Comparison of ENCODE assay signal across 17 cellular contexts in genomic region chr15:95770191-95770590, GRCh38.
DNase-seq lines count a peak whose midpoint lies in the region; ATAC-seq and TF ChIP-seq lines count a peak whose summit lies in the region.
"Had no signal": no experiment of that assay in that cellular context is flagged by ENCODE, and none has a peak within 500 bp of the region (broad histone marks: within the 10 kb centered on the region; RNA-seq: fewer than 3 reads in every experiment).

No MANE protein-coding gene starts in this region.

- H3K4me2 ChIP-seq in GM23338: no peak overlapping the region

- H3K9me2 ChIP-seq in GM23338 (ENCODE audit: insufficient read depth): no peaks in the 10 kb centered on the region

- no peaks in the 10 kb centered on the region for H3K27me3 ChIP-seq in GM23338 (ENCODE audit: insufficient read depth)
- H3K27me3 ChIP-seq: body of pancreas, left lung, right lobe of liver had no signal

- H3K27ac ChIP-seq in GM23338 (ENCODE audit: low read depth): no peak overlapping the region
- H3K27ac ChIP-seq: body of pancreas, left lung, right lobe of liver had no signal

- H3F3A ChIP-seq in GM23338 (replicated peaks; ENCODE audit: low read depth): no peaks in the 10 kb centered on the region

- H3K4me3 ChIP-seq in GM23338: no peak overlapping the region
- no peak overlapping the region for H3K4me3 ChIP-seq in epithelial cell of esophagus (ENCODE audit: low read length)
- H3K4me3 ChIP-seq in retinal pigment epithelial cell (ENCODE audit: low read length): no peak overlapping the region
- H3K4me3 ChIP-seq: body of pancreas, left lung, right lobe of liver had no signal

- H3K27me3 Mint-ChIP-seq in GM23338 (ENCODE audit: insufficient read depth, low read depth, poor library complexity): no peaks in the 10 kb centered on the region
- H3K27me3 Mint-ChIP-seq: activated CD4-positive, alpha-beta memory T cell treated with anti-CD3 and anti-CD28 coated beads, Interleukin-2, amount 10 ng/mL, durations not matched to agents 7 days and 5 days; activated T-helper 17 cell treated with anti-CD3 and anti-CD28 coated beads, Interleukin-2, amount 50 U/mL, for 72 hours; IgD-negative memory B cell had no signal

- peaks cover 9% of the 10 kb centered on the region for H3K4me1 Mint-ChIP-seq in GM23338
- H3K4me1 Mint-ChIP-seq: activated CD4-positive, alpha-beta memory T cell treated with anti-CD3 and anti-CD28 coated beads, Interleukin-2, amount 10 ng/mL, durations not matched to agents 7 days and 5 days; activated T-helper 17 cell treated with anti-CD3 and anti-CD28 coated beads, Interleukin-2, amount 50 U/mL, for 72 hours; IgD-negative memory B cell; nephron had no signal

- no peak overlapping the region for H3K4me3 Mint-ChIP-seq in GM23338
- H3K4me3 Mint-ChIP-seq: activated CD4-positive, alpha-beta memory T cell treated with anti-CD3 and anti-CD28 coated beads, Interleukin-2, amount 10 ng/mL, durations not matched to agents 7 days and 5 days; activated T-helper 17 cell treated with anti-CD3 and anti-CD28 coated beads, Interleukin-2, amount 50 U/mL, for 72 hours; IgD-negative memory B cell; nephron had no signal

- no peaks in the 10 kb centered on the region for H3K36me3 Mint-ChIP-seq in GM23338 (ENCODE audit: low read depth)
- H3K36me3 Mint-ChIP-seq: IgD-negative memory B cell had no signal

- H2AFZ ChIP-seq in GM23338: no peak overlapping the region

- peaks cover 10% of the 10 kb centered on the region; the same call in 1 of the 2 replicates for H3K4me1 ChIP-seq in GM23338 (ENCODE audit: insufficient read depth)
- H3K4me1 ChIP-seq: body of pancreas, left lung, right lobe of liver had no signal

- H3K27ac Mint-ChIP-seq in GM23338: no peak overlapping the region
- H3K27ac Mint-ChIP-seq: activated CD4-positive, alpha-beta memory T cell treated with anti-CD3 and anti-CD28 coated beads, Interleukin-2, amount 10 ng/mL, durations not matched to agents 7 days and 5 days; activated T-helper 17 cell treated with anti-CD3 and anti-CD28 coated beads, Interleukin-2, amount 50 U/mL, for 72 hours; IgD-negative memory B cell had no signal

- no peak for TF ChIP-seq CTCF in GM23338 (conservative IDR thresholded peaks at IDR 0.05; ENCODE audit: low read depth in 2 of 2)
- TF ChIP-seq CTCF in epithelial cell of esophagus (IDR thresholded peaks at IDR 0.05; ENCODE audit: insufficient read depth, low read depth, low read length, missing control alignments): no peak
- no peak for TF ChIP-seq CTCF in retinal pigment epithelial cell (conservative IDR thresholded peaks at IDR 0.05; ENCODE audit: low read depth, low read length)

- no peaks in the 10 kb centered on the region for H3K36me3 ChIP-seq in GM23338 (ENCODE audit: insufficient read depth)
- H3K36me3 ChIP-seq: left lung, right lobe of liver had no signal

- no peaks in the 10 kb centered on the region; the same call in 2 of the 3 replicates for H3K9me3 Mint-ChIP-seq in GM23338
- H3K9me3 Mint-ChIP-seq: activated T-helper 17 cell treated with anti-CD3 and anti-CD28 coated beads, Interleukin-2, amount 50 U/mL, for 72 hours; IgD-negative memory B cell had no signal

- DNase-seq in GM23338 (ENCODE audit: low spot score) (peak; percentile 6), RPMI7951 (ENCODE audit: low read depth) (peak; percentile 13), epithelial cell of esophagus (ENCODE audit: low read depth) (peak; percentile 62), retinal pigment epithelial cell (ENCODE audit: low read depth) (peak; percentile 12), islet precursor cell (no peak), T-helper 1 cell (no peak)
- DNase-seq: activated CD4-positive, alpha-beta memory T cell treated with anti-CD3 and anti-CD28 coated beads, Interleukin-2, amount 10 ng/mL, durations not matched to agents 7 days and 5 days; body of pancreas; head of caudate nucleus; left lung; NCI-H524 treated with DMSO at 0.1 percent for 48 hours; right lobe of liver; stimulated activated naive CD4-positive, alpha-beta T cell had no signal

- H4K20me1 ChIP-seq in GM23338 (replicated peaks; ENCODE audit: insufficient read depth): no peaks in the 10 kb centered on the region

- peak; percentile 46 for ATAC-seq in GM23338
- ATAC-seq in GM19463 (IDR thresholded peaks at IDR 0.05; ENCODE audit: unreplicated experiment): no peak
- ATAC-seq: activated T-helper 17 cell treated with anti-CD3 and anti-CD28 coated beads, Interleukin-2, amount 50 U/mL, for 72 hours; body of pancreas; left lung; right lobe of liver had no signal

- H3K79me2 ChIP-seq in GM23338 (replicated peaks; ENCODE audit: insufficient read depth): no peaks in the 10 kb centered on the region

TF ChIP-seq in GM23338, 12 proteins besides CTCF, POLR2A, EP300 and RAD21 (continues in another document):
- no peak for TF ChIP-seq CREB1 (CRISPR knock-in tag; IDR thresholded peaks at IDR 0.05; ENCODE audit: low read depth)
- TF ChIP-seq NANOG (IDR thresholded peaks at IDR 0.05; ENCODE audit: borderline replicate concordance): no peak
- no peak for TF ChIP-seq POLR2AphosphoS5 (IDR thresholded peaks at IDR 0.05; ENCODE audit: low read depth)
- no peak for TF ChIP-seq ZNF114 (CRISPR knock-in tag; IDR thresholded peaks at IDR 0.05)
- TF ChIP-seq, protein P1, sequence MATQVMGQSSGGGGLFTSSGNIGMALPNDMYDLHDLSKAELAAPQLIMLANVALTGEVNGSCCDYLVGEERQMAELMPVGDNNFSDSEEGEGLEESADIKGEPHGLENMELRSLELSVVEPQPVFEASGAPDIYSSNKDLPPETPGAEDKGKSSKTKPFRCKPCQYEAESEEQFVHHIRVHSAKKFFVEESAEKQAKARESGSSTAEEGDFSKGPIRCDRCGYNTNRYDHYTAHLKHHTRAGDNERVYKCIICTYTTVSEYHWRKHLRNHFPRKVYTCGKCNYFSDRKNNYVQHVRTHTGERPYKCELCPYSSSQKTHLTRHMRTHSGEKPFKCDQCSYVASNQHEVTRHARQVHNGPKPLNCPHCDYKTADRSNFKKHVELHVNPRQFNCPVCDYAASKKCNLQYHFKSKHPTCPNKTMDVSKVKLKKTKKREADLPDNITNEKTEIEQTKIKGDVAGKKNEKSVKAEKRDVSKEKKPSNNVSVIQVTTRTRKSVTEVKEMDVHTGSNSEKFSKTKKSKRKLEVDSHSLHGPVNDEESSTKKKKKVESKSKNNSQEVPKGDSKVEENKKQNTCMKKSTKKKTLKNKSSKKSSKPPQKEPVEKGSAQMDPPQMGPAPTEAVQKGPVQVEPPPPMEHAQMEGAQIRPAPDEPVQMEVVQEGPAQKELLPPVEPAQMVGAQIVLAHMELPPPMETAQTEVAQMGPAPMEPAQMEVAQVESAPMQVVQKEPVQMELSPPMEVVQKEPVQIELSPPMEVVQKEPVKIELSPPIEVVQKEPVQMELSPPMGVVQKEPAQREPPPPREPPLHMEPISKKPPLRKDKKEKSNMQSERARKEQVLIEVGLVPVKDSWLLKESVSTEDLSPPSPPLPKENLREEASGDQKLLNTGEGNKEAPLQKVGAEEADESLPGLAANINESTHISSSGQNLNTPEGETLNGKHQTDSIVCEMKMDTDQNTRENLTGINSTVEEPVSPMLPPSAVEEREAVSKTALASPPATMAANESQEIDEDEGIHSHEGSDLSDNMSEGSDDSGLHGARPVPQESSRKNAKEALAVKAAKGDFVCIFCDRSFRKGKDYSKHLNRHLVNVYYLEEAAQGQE (IDR thresholded peaks at IDR 0.05; ENCODE audit: unreplicated experiment): no peak
- TF ChIP-seq ETS1 (IDR thresholded peaks at IDR 0.05): no peak
- no peak for TF ChIP-seq JUNB (IDR thresholded peaks at IDR 0.05; ENCODE audit: unreplicated experiment)

Comparison
In these comparisons a context has a peak if more than half of its experiments do, and no peak if none do; other contexts are left out.
1. DNase-seq: peak in GM23338 (single experiment), RPMI7951 (single experiment), epithelial cell of esophagus (single experiment) and retinal pigment epithelial cell (single experiment); none in islet precursor cell (single experiment) and T-helper 1 cell (0 of 5).